In genomic region chr1:155219592-155220031, GRCh38 we compare ENCODE assay signal across 8 cellular contexts.
DNase-seq lines count a peak whose midpoint lies in the region.

No MANE protein-coding gene starts in this region.

- DNase-seq in CD1c-positive myeloid dendritic cell (ENCODE audit: extremely low spot score) (peak; percentile 73), NCI-H1105 treated with DMSO at 0.1 percent for 48 hours (lab: John Stamatoyannopoulos, UW) (peak; percentile 76), caudate nucleus (lab: John Stamatoyannopoulos, UW) (peak in 43 of 61 donors; percentile 6 to 62 (median 34)), middle frontal gyrus (ENCODE audit: extremely low spot score, low spot score) (peak; percentile 18), activated gamma-delta T cell (lab: John Stamatoyannopoulos, UW) (no peak)
- no peak for DNase-seq in stimulated activated CD4-positive, alpha-beta T cell treated with anti-CD3 and anti-CD28 coated beads, Interleukin-2, amount 100 ng/mL, for 24 hours
- DNase-seq in activated CD4-positive, CD25-positive, alpha-beta regulatory T cell treated with anti-CD3 and anti-CD28 coated beads, Interleukin-2, amount 50 U/mL, for 72 hours, result no peak
- DNase-seq in NK-92 treated with Interleukin-12 subunit alpha and Interleukin-12 subunit beta, amount 100 ng/mL, for 24 hours (lab: John Stamatoyannopoulos, UW), result no peak

- H3K27ac ChIP-seq in caudate nucleus (ENCODE audit: low read depth, low read length), result peak overlapping the region; percentile 4

Comparison
In these comparisons a context has a peak if more than half of its experiments do, and no peak if none do; other contexts are left out.
1. DNase-seq: peak in CD1c-positive myeloid dendritic cell (single experiment), NCI-H1105 treated with DMSO at 0.1 percent for 48 hours (single experiment), caudate nucleus (43 of 61) and middle frontal gyrus (single experiment); none in activated gamma-delta T cell (single experiment), stimulated activated CD4-positive, alpha-beta T cell treated with anti-CD3 and anti-CD28 coated beads, Interleukin-2, amount 100 ng/mL, for 24 hours (0 of 2), activated CD4-positive, CD25-positive, alpha-beta regulatory T cell treated with anti-CD3 and anti-CD28 coated beads, Interleukin-2, amount 50 U/mL, for 72 hours (single experiment) and NK-92 treated with Interleukin-12 subunit alpha and Interleukin-12 subunit beta, amount 100 ng/mL, for 24 hours (single experiment).